ENCODE assay signal across 11 cellular contexts in genomic region chr4:24210332-24210902, GRCh38.
DNase-seq lines count a peak whose midpoint lies in the region; ATAC-seq and TF ChIP-seq lines count a peak whose summit lies in the region.
"Had no signal": no experiment of that assay in that cellular context is flagged by ENCODE, and none has a peak within 500 bp of the region (broad histone marks: within the 10 kb centered on the region; RNA-seq: fewer than 3 reads in every experiment).

No MANE protein-coding gene starts in this region.

- ATAC-seq in HG02642 (IDR thresholded peaks at IDR 0.05; ENCODE audit: poor library complexity, unreplicated experiment) (no peak), HG03378 (IDR thresholded peaks at IDR 0.05; ENCODE audit: unreplicated experiment) (no peak)
- ATAC-seq: K562 had no signal

- H3K4me3 ChIP-seq in astrocyte of the spinal cord (ENCODE audit: low read depth, low read length) = no peak overlapping the region
- H3K4me3 ChIP-seq: K562 had no signal

- DNase-seq in HFFc6 (peak; percentile 0), astrocyte of the spinal cord (ENCODE audit: low read depth, low spot score) (peak; percentile 86), hepatic stellate cell (ENCODE audit: low spot score) (peak; percentile 6), stromal cell of bone marrow (ENCODE audit: low read depth) (peak; percentile 98), glutamatergic neuron (no peak)
- no peak for DNase-seq in activated CD8-positive, alpha-beta memory T cell treated with anti-CD3 and anti-CD28 coated beads, Interleukin-2, amount 50 U/mL, for 48 hours
- DNase-seq: NCI-H526 treated with DMSO at 0.1 percent for 48 hours had no signal

- no peaks in the 10 kb centered on the region for H3K36me3 Mint-ChIP-seq in HFFc6 (ENCODE audit: low read depth)
- H3K36me3 Mint-ChIP-seq in glutamatergic neuron (ENCODE audit: unreplicated experiment) = no peaks in the 10 kb centered on the region

- H3K27ac Mint-ChIP-seq in HFFc6 (no peak overlapping the region), glutamatergic neuron (ENCODE audit: unreplicated experiment) (no peak overlapping the region)
- H3K27ac Mint-ChIP-seq: T-helper 2 cell treated with Interferon-gamma antibody and Interleukin-4, amounts not matched to agents 5 μg/mL and 100 μg/mL, for 36 hours had no signal

- in situ Hi-C loops in astrocyte of the spinal cord (cut with HindIII; ENCODE audit: low sequenced_read_pairs) = no loop called here

- H3K9me3 Mint-ChIP-seq in HFFc6 (peaks cover 10% of the 10 kb centered on the region), glutamatergic neuron (ENCODE audit: unreplicated experiment) (peaks cover 2% of the 10 kb centered on the region)
- H3K9me3 Mint-ChIP-seq: T-helper 2 cell treated with Interferon-gamma antibody and Interleukin-4, amounts not matched to agents 5 μg/mL and 100 μg/mL, for 36 hours had no signal

- no peak for TF ChIP-seq CTCF in HFFc6 (IDR thresholded peaks at IDR 0.05)
- TF ChIP-seq CTCF in astrocyte of the spinal cord (IDR thresholded peaks at IDR 0.05; ENCODE audit: low read depth, low read length) = no peak
- no peak for TF ChIP-seq CTCF in glutamatergic neuron (IDR thresholded peaks at IDR 0.05; ENCODE audit: partially characterized antibody, unreplicated experiment)

- H3K4me1 Mint-ChIP-seq in HFFc6 (ENCODE audit: low read depth) (no peaks in the 10 kb centered on the region), glutamatergic neuron (ENCODE audit: low read depth, unreplicated experiment) (no peaks in the 10 kb centered on the region)

- no peak overlapping the region for H3K4me3 Mint-ChIP-seq in HFFc6
- H3K4me3 Mint-ChIP-seq in glutamatergic neuron (ENCODE audit: unreplicated experiment) = no peak overlapping the region
- H3K4me3 Mint-ChIP-seq: T-helper 2 cell treated with Interferon-gamma antibody and Interleukin-4, amounts not matched to agents 5 μg/mL and 100 μg/mL, for 36 hours had no signal

- no peaks in the 10 kb centered on the region; the same call in 1 of the 2 replicates for H3K27me3 Mint-ChIP-seq in HFFc6 (ENCODE audit: insufficient read depth)
- no peaks in the 10 kb centered on the region for H3K27me3 Mint-ChIP-seq in glutamatergic neuron (ENCODE audit: unreplicated experiment)

Comparison
In these comparisons a context has a peak if more than half of its experiments do, and no peak if none do; other contexts are left out.
1. DNase-seq: peak in HFFc6 (single experiment), astrocyte of the spinal cord (single experiment), hepatic stellate cell (single experiment) and stromal cell of bone marrow (single experiment); none in glutamatergic neuron (single experiment) and activated CD8-positive, alpha-beta memory T cell treated with anti-CD3 and anti-CD28 coated beads, Interleukin-2, amount 50 U/mL, for 48 hours (single experiment).